ENCODE assay signal across 33 cellular contexts in the genomic region with DNA sequence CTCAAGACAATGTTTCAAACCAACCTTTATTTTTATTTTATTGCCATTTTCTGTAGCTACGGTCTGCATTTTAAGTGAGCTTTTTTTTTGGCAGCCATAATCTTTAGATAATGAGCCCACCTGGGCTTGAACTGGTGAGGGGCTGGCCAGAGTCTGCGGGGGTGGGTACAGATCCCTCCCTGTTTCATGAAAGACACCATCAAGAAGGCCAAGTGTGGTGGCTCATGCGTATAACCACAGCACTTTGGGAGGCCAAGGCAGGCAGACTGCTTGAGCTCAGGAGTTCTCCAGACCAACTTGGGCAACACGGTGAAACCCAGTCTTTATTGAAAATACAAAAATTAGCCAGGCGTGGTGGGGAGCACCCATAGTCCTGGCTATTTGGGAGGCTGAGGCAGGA.
"Had no signal": no experiment of that assay in that cellular context is flagged by ENCODE, and none has a peak within 500 bp of the region (broad histone marks: within the 10 kb centered on the region; RNA-seq: fewer than 3 reads in every experiment).

No MANE protein-coding gene starts in this region.

- H2AFZ ChIP-seq: hepatocyte had no signal

- H3K4me1 Mint-ChIP-seq: activated B cell treated with CpG ODN at 0.5 μM for 24 hours; central memory CD8-positive, alpha-beta T cell had no signal

- DNase-seq: activated B cell treated with CpG ODN at 0.5 μM for 24 hours; activated CD4-positive, alpha-beta T cell treated with anti-CD3 and anti-CD28 coated beads for 36 hours; activated CD4-positive, alpha-beta T cell treated with anti-CD3 and anti-CD28 coated beads, Interleukin-2, amount 50 U/mL, for 4 hours; activated CD8-positive, alpha-beta memory T cell treated with anti-CD3 and anti-CD28 coated beads for 24 hours; activated effector memory CD4-positive, alpha-beta T cell treated with anti-CD3 and anti-CD28 coated beads, Interleukin-2, amount 50 U/mL, for 16 hours; activated naive CD4-positive, alpha-beta T cell treated with anti-CD3 and anti-CD28 coated beads for 36 hours; activated T-cell treated with anti-CD3 and anti-CD28 coated beads, Interleukin-2, amount 50 U/mL, for 48 hours; amniotic stem cell; anterior cingulate cortex; brain microvascular endothelial cell; cortex of kidney; dermis blood vessel endothelial cell; effector CD4-positive, alpha-beta T cell; esophagus squamous epithelium; foreskin melanocyte; heart right ventricle; T-helper 17 cell; T-helper 9 cell; WERI-Rb-1 had no signal

- H3K4me1 ChIP-seq: esophagus squamous epithelium, gastroesophageal sphincter had no signal

- ATAC-seq: activated CD4-positive, alpha-beta T cell treated with anti-CD3 and anti-CD28 coated beads for 36 hours; activated CD4-positive, CD25-positive, alpha-beta regulatory T cell treated with anti-CD3 and anti-CD28 coated beads, Interleukin-2, amount 50 U/mL, for 24 hours; gastroesophageal sphincter; heart right ventricle; T-helper 17 cell had no signal

- H3K79me2 ChIP-seq: hepatocyte had no signal

- H3K4me2 ChIP-seq: hepatocyte had no signal

- H3K36me3 ChIP-seq: brain microvascular endothelial cell, WERI-Rb-1 had no signal

- H3K27me3 Mint-ChIP-seq: activated B cell treated with CpG ODN at 0.5 μM for 24 hours; activated CD4-positive, alpha-beta T cell treated with anti-CD3 and anti-CD28 coated beads for 36 hours; activated CD4-positive, alpha-beta T cell treated with anti-CD3 and anti-CD28 coated beads, Interleukin-2, amount 10 ng/mL, durations not matched to agents 24 days and 14 days; activated naive CD8-positive, alpha-beta T cell; central memory CD8-positive, alpha-beta T cell; T-helper 17 cell had no signal

- H3K9me3 ChIP-seq: esophagus squamous epithelium, gastroesophageal sphincter, heart right ventricle had no signal

- H3K27ac ChIP-seq: brain microvascular endothelial cell, epithelial cell of prostate, esophagus squamous epithelium, gastroesophageal sphincter, heart right ventricle, hepatocyte, WERI-Rb-1 had no signal

- H3K27me3 ChIP-seq: brain microvascular endothelial cell, esophagus squamous epithelium, gastroesophageal sphincter, heart right ventricle, hepatocyte had no signal

- H3K4me3 ChIP-seq: esophagus squamous epithelium, gastroesophageal sphincter, heart right ventricle, hepatocyte had no signal

- FAIRE-seq: astrocyte, bronchial epithelial cell, colon, endometrium, endothelial cell of umbilical vein had no signal

- H3K9me3 Mint-ChIP-seq: activated B cell treated with CpG ODN at 0.5 μM for 24 hours; activated CD4-positive, alpha-beta T cell treated with anti-CD3 and anti-CD28 coated beads, Interleukin-2, amount 10 ng/mL, durations not matched to agents 24 days and 14 days; activated naive CD4-positive, alpha-beta T cell treated with anti-CD3 and anti-CD28 coated beads for 36 hours; activated T-helper 1 cell treated with anti-CD3 and anti-CD28 coated beads, Interleukin-12 subunit alpha, Interleukin-12 subunit beta, Interleukin-2, Interleukin-4 antibody, amounts not matched to agents 30 ng/mL and 10 ng/mL and 1 ng/mL, durations not matched to agents 14 hours and 24 hours and 36 hours; activated T-helper 2 cell treated with anti-CD3 and anti-CD28 coated beads, Interferon-gamma antibody, Interleukin-2, Interleukin-4, amounts not matched to agents 10 μg/mL and 5 μg/mL and 100 μg/mL, durations not matched to agents 14 hours and 24 hours and 36 hours; central memory CD8-positive, alpha-beta T cell had no signal

- H3K4me3 Mint-ChIP-seq: activated B cell treated with CpG ODN at 0.5 μM for 24 hours; activated CD4-positive, alpha-beta T cell treated with anti-CD3 and anti-CD28 coated beads for 36 hours; activated CD4-positive, alpha-beta T cell treated with anti-CD3 and anti-CD28 coated beads, Interleukin-2, amount 10 ng/mL, durations not matched to agents 24 days and 14 days; activated naive CD4-positive, alpha-beta T cell treated with anti-CD3 and anti-CD28 coated beads for 36 hours; activated naive CD8-positive, alpha-beta T cell; activated T-helper 1 cell treated with anti-CD3 and anti-CD28 coated beads, Interleukin-12 subunit alpha, Interleukin-12 subunit beta, Interleukin-2, Interleukin-4 antibody, amounts not matched to agents 30 ng/mL and 10 ng/mL and 1 ng/mL, durations not matched to agents 14 hours and 24 hours and 36 hours; central memory CD8-positive, alpha-beta T cell; T-helper 17 cell had no signal

- H3K27ac Mint-ChIP-seq: activated B cell treated with CpG ODN at 0.5 μM for 24 hours; activated CD4-positive, alpha-beta T cell treated with anti-CD3 and anti-CD28 coated beads for 36 hours; activated CD4-positive, alpha-beta T cell treated with anti-CD3 and anti-CD28 coated beads, Interleukin-2, amount 10 ng/mL, durations not matched to agents 24 days and 14 days; activated naive CD4-positive, alpha-beta T cell treated with anti-CD3 and anti-CD28 coated beads for 36 hours; activated naive CD8-positive, alpha-beta T cell; activated T-helper 1 cell treated with anti-CD3 and anti-CD28 coated beads, Interleukin-12 subunit alpha, Interleukin-12 subunit beta, Interleukin-2, Interleukin-4 antibody, amounts not matched to agents 30 ng/mL and 10 ng/mL and 1 ng/mL, durations not matched to agents 14 hours and 24 hours and 36 hours; activated T-helper 2 cell treated with anti-CD3 and anti-CD28 coated beads, Interferon-gamma antibody, Interleukin-2, Interleukin-4, amounts not matched to agents 10 μg/mL and 5 μg/mL and 100 μg/mL, durations not matched to agents 14 hours and 24 hours and 36 hours; T-helper 17 cell had no signal
